8 cellular contexts compared by ENCODE assay signal in the genomic region with DNA sequence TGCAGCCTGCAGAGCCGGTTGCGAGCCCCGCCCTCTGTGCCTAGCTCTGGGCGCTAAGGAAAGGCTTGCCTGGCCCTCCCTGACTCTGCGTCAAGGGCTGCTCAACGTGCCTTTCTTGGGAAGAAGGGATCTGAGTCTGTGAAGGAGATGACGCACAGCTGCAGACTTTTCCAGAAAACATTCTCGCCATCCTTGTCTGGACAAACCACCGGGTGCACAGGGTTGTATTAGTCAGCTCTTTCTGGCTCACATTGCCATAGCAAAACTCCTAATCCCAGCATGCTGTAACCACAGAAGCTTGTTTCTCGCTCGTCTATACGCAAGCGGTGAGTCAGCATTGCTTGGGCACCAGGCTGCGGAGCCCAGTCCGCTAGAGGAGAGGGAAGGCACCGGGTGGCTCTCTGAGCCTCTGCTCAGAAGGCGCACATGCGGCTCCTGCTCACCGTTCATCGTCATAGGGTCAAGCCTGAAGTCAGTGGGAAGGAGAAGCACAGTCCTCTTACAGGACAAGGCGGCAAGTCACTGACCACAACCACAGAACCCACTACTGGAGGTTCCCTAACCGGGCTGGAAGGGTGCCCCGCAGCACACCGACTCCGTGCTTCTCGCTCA. TPM values are rescaled to one million over a fixed set of nuclear protein-coding genes. Genes with fewer than 3 reads are reported as not detected.
A peak's percentile ranks its signal among the peaks of the same experiment; 100 is the strongest.
DNase-seq lines count a peak whose midpoint lies in the region; ATAC-seq and TF ChIP-seq lines count a peak whose summit lies in the region.

No MANE protein-coding gene starts in this region.

- 31 to 35% (median 34%) methylated on average over 26 of the region's 26 CpGs for WGBS in ovary, 3 donors

- H3K4me1 ChIP-seq in ovary (ENCODE audit: insufficient read depth), result no peaks in the 10 kb centered on the region

- intact Hi-C loops in dorsolateral prefrontal cortex (cut with DNase I) (no loop called here), ovary (cut with DNase I) (no loop called here)

- TF ChIP-seq CTCF in dorsolateral prefrontal cortex (IDR thresholded peaks at IDR 0.05 in 54 of 56, conservative IDR thresholded peaks at IDR 0.05 in 2 of 56; ENCODE audit: low read depth in 1 of 56, partially characterized antibody in 56 of 56), result no peak
- TF ChIP-seq CTCF in ovary (IDR thresholded peaks at IDR 0.05), result no peak

- no peak for TF ChIP-seq EP300 in ovary (IDR thresholded peaks at IDR 0.05)

- H3K27ac ChIP-seq in dorsolateral prefrontal cortex (peak overlapping the region in 5 of 59 donors; percentile 8 to 30 (median 19)), ovary (no peak overlapping the region)

- DNase-seq in NCI-H82 (lab: John Stamatoyannopoulos, UW), result peak; percentile 48
- no peak for DNase-seq in NCI-H82 treated with DMSO at 0.1 percent for 48 hours (lab: John Stamatoyannopoulos, UW; ENCODE audit: unreplicated experiment)
- peak; percentile 75 for DNase-seq in OCI-M1 (lab: John Stamatoyannopoulos, UW)
- DNase-seq in dorsolateral prefrontal cortex, result peak in 6 of 10 donors; percentile 37 to 77 (median 62)
- DNase-seq in ovary, result peak in 4 of 5 donors; percentile 21 to 61 (median 48)
- no peak for DNase-seq in NCI-H1417 treated with DMSO at 0.1 percent for 48 hours (lab: John Stamatoyannopoulos, UW)

- TF ChIP-seq POLR2A in ovary (IDR thresholded peaks at IDR 0.05), result no peak

- H3K9me3 ChIP-seq in ovary, result no peaks in the 10 kb centered on the region

- H3K27me3 ChIP-seq in dorsolateral prefrontal cortex (peaks cover 0 to 6% (median 0%) of the 10 kb centered on the region in 45 donors), ovary (no peaks in the 10 kb centered on the region)

- ATAC-seq in HG02623 (IDR thresholded peaks at IDR 0.05; ENCODE audit: unreplicated experiment) (no peak), HG02678 (IDR thresholded peaks at IDR 0.05; ENCODE audit: unreplicated experiment) (no peak)

- no peaks in the 10 kb centered on the region for H3K36me3 ChIP-seq in ovary

- H3K4me3 ChIP-seq in dorsolateral prefrontal cortex, result no peak overlapping the region
- H3K4me3 ChIP-seq in ovary, result no peak overlapping the region

RNA-seq across cellular contexts. Expression of a gene that starts 2.2 kb away (rescaled TPM):
- not detected for total RNA-seq in dorsolateral prefrontal cortex
- total RNA-seq in ovary, result not detected
- not detected for polyA plus RNA-seq in ovary

RNA-seq across cellular contexts. Expression of a gene that starts 22.6 kb away (rescaled TPM):
- total RNA-seq in dorsolateral prefrontal cortex (not detected), ovary (not detected)
- not detected for polyA plus RNA-seq in ovary

RNA-seq across cellular contexts. Expression of a gene that starts 23.6 kb away (rescaled TPM):
- total RNA-seq in dorsolateral prefrontal cortex (1 to 10 TPM in 50 of 120 experiments, under 1 TPM in 59, not detected in 11; 0.31 to 3.6 (median 0.98) TPM), ovary (1 to 10 TPM in 2 of 7 donors, under 1 TPM in 4, not detected in 1; 0.18 to 1.6 (median 0.64) TPM)
- polyA plus RNA-seq in ovary, result under 1 TPM; 0.40 to 0.52 TPM

RNA-seq across cellular contexts. Expression of a gene that starts 38.2 kb away (rescaled TPM):
- under 1 TPM in 19 of 120 experiments, not detected in 101; 0.19 to 0.76 (median 0.30) TPM for total RNA-seq in dorsolateral prefrontal cortex
- under 1 TPM in 5 of 7 donors, not detected in 2; 0.13 to 0.69 (median 0.27) TPM for total RNA-seq in ovary
- under 1 TPM; 0.11 to 0.43 TPM for polyA plus RNA-seq in ovary

RNA-seq across cellular contexts. Expression of a gene that starts 54.0 kb away (rescaled TPM):
- total RNA-seq in dorsolateral prefrontal cortex (1 to 10 TPM in 3 of 120 experiments, under 1 TPM in 76, not detected in 41; 0.10 to 3.6 (median 0.27) TPM), ovary (under 1 TPM; 0.11 to 0.79 (median 0.15) TPM)
- 1 to 10 TPM in 1 of 2 donors, under 1 TPM in 1; 0.30 to 1.1 TPM for polyA plus RNA-seq in ovary

Comparison
In these comparisons a context has a peak if more than half of its experiments do, and no peak if none do; other contexts are left out.
1. DNase-seq: peak in NCI-H82 (single experiment), OCI-M1 (single experiment), dorsolateral prefrontal cortex (6 of 10) and ovary (4 of 5); none in NCI-H82 treated with DMSO at 0.1 percent for 48 hours (single experiment) and NCI-H1417 treated with DMSO at 0.1 percent for 48 hours (single experiment).